In genomic region chr12:94606810-94607209, GRCh38 we compare ENCODE assay signal across 2 cellular contexts. TPM values are rescaled to one million over a fixed set of nuclear protein-coding genes. Genes with fewer than 3 reads are reported as not detected.
"Had no signal": no experiment of that assay in that cellular context is flagged by ENCODE, and none has a peak within 500 bp of the region (broad histone marks: within the 10 kb centered on the region; RNA-seq: fewer than 3 reads in every experiment).

No MANE protein-coding gene starts in this region.

RNA-seq across cellular contexts. Expression of gene TMCC3, which starts 43.5 kb away (rescaled TPM):
- total RNA-seq: activated CD4-positive, alpha-beta T cell treated with anti-CD3 and anti-CD28 coated beads, Interleukin-2, amount 10 ng/mL, durations not matched to agents 24 days and 14 days; T-helper 2 cell treated with Interferon-gamma antibody and Interleukin-4, amounts not matched to agents 100 ng/mL and 5 ng/mL, for 36 hours had no signal
